ENCODE assay signal across 19 cellular contexts in the genomic region with DNA sequence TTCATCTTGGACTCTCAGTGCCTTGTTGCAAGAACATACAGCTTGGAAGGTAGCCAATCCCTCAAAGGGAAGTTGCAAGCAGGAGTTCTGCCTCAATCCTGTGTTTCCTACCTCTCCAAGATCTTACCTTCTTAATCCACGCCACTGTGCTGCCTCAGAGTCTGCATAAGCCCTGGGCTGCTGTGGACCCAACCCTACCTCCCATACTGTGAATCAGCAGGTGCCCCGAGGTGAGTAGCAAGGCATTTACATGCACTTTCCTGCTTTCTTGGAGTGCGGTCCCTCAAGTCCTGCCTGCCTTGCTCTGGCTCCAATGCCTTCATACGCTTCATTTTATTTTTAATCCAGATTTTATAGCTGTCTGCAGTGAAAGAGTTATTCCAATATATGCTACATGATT.
DNase-seq lines count a peak whose midpoint lies in the region; ATAC-seq, FAIRE-seq and TF ChIP-seq lines count a peak whose summit lies in the region.
"Had no signal": no experiment of that assay in that cellular context is flagged by ENCODE, and none has a peak within 500 bp of the region (broad histone marks: within the 10 kb centered on the region; RNA-seq: fewer than 3 reads in every experiment).

No MANE protein-coding gene starts in this region.

- H4K91ac ChIP-seq in H1 (replicated peaks; ENCODE audit: insufficient read length, low read length), result no peak overlapping the region

- H3K79me1 ChIP-seq in H1 (ENCODE audit: low read depth, low read length), result no peaks in the 10 kb centered on the region
- no peaks in the 10 kb centered on the region for H3K79me1 ChIP-seq in mesendoderm (ENCODE audit: low read length)

- H3K56ac ChIP-seq in H1 (replicated peaks; ENCODE audit: insufficient read length, low read depth, low read length) (no peak overlapping the region), mesendoderm (ENCODE audit: low read length) (no peak overlapping the region)

- DNase-seq in DMS 273 (lab: John Stamatoyannopoulos, UW; ENCODE audit: unreplicated experiment) (peak; percentile 12), DMS 273 treated with DMSO at 0.1 percent for 48 hours (lab: John Stamatoyannopoulos, UW) (no peak), H1 (ENCODE audit: low read depth in 1 of 2, low spot score in 2 of 2) (no peak), mesendoderm (peak; percentile 18), ecto neural progenitor cell (ENCODE audit: low spot score) (no peak), NCI-H526 treated with DMSO at 0.1 percent for 48 hours (lab: John Stamatoyannopoulos, UW) (no peak), HPDE6-E6E7 (ENCODE audit: extremely low spot score) (no peak)
- no peak for DNase-seq in activated CD8-positive, alpha-beta memory T cell treated with anti-CD3 and anti-CD28 coated beads, Interleukin-2, amount 10 ng/mL, durations not matched to agents 7 days and 5 days
- DNase-seq: Caco-2; CD8-positive, alpha-beta memory T cell; DMS79; H7; KG1 had no signal

- H3K4me1 Mint-ChIP-seq in activated CD8-positive, alpha-beta memory T cell treated with anti-CD3 and anti-CD28 coated beads, Interleukin-2, amount 10 ng/mL, durations not matched to agents 7 days and 5 days, result no peaks in the 10 kb centered on the region
- H3K4me1 Mint-ChIP-seq: CD8-positive, alpha-beta memory T cell had no signal

- H4K5ac ChIP-seq in H1 (ENCODE audit: insufficient read length, low read depth, low read length), result no peak overlapping the region
- H4K5ac ChIP-seq in mesendoderm (ENCODE audit: low read length), result no peak overlapping the region

- peaks cover 9% of the 10 kb centered on the region for H3K9me3 Mint-ChIP-seq in activated CD8-positive, alpha-beta memory T cell treated with anti-CD3 and anti-CD28 coated beads, Interleukin-2, amount 10 ng/mL, durations not matched to agents 7 days and 5 days (ENCODE audit: low read depth)

- TF ChIP-seq POLR2A in H1 (IDR thresholded peaks at IDR 0.05; ENCODE audit: control extremely low read depth in 1 of 2, low read depth in 2 of 2, low read length in 2 of 2), result no peak

- no peak for FAIRE-seq in H1 (lab: Jason Lieb, UNC)
- FAIRE-seq: G401.6, GM12892, GM19239 had no signal

- no peak overlapping the region for H3K14ac ChIP-seq in H1 (ENCODE audit: insufficient read length)

- no peaks in the 10 kb centered on the region for H3K27me3 ChIP-seq in H1 (replicated peaks in 1 of 4; ENCODE audit: control insufficient read depth in 3 of 4, extremely low read depth in 1 of 4, insufficient read depth in 3 of 4, low read length in 3 of 4)
- no peaks in the 10 kb centered on the region for H3K27me3 ChIP-seq in mesendoderm (ENCODE audit: insufficient read depth, low read length, poor library complexity)
- H3K27me3 ChIP-seq: BLaER1 had no signal

- H2AFZ ChIP-seq in H1 (ENCODE audit: low read length), result peak overlapping the region; percentile 87; the same call in 1 of the 2 replicates

- no peaks in the 10 kb centered on the region for H3K36me3 Mint-ChIP-seq in activated CD8-positive, alpha-beta memory T cell treated with anti-CD3 and anti-CD28 coated beads, Interleukin-2, amount 10 ng/mL, durations not matched to agents 7 days and 5 days
- H3K36me3 Mint-ChIP-seq: CD8-positive, alpha-beta memory T cell; IgD-negative memory B cell had no signal

- H3K18ac ChIP-seq in H1 (ENCODE audit: extremely low read depth, low read length) (no peak overlapping the region), mesendoderm (ENCODE audit: low read length) (no peak overlapping the region)

- H2AK5ac ChIP-seq in H1 (ENCODE audit: low read depth, low read length), result no peak overlapping the region
- H2AK5ac ChIP-seq in mesendoderm (ENCODE audit: low read length), result no peak overlapping the region

- H3K23me2 ChIP-seq in H1 (ENCODE audit: low read depth, low read length), result no peaks in the 10 kb centered on the region

- CTCF ChIA-PET in H1 (lab: Charles Lee; ENCODE audit: partially characterized antibody), result no interaction called here
- CTCF ChIA-PET in activated CD8-positive, alpha-beta memory T cell treated with anti-CD3 and anti-CD28 coated beads, Interleukin-2, amount 10 ng/mL, durations not matched to agents 7 days and 5 days (lab: Charles Lee), result no interaction called here

- H3K36me3 ChIP-seq in H1 (ENCODE audit: control insufficient read depth in 2 of 4, insufficient read depth in 4 of 4, low read length in 3 of 4), result no peaks in the 10 kb centered on the region
- no peaks in the 10 kb centered on the region for H3K36me3 ChIP-seq in mesendoderm (ENCODE audit: control insufficient read depth, insufficient read depth, low read length)
- H3K36me3 ChIP-seq: BLaER1 had no signal

- H3K9ac ChIP-seq in H1 (replicated peaks in 1 of 4; ENCODE audit: extremely low read depth in 1 of 4, low read depth in 3 of 4, low read length in 3 of 4), result no peak overlapping the region
- H3K9ac ChIP-seq in mesendoderm (ENCODE audit: low read length), result no peak overlapping the region
- H3K9ac ChIP-seq: BLaER1 had no signal

- TF ChIP-seq CTCF in H1 (IDR thresholded peaks at IDR 0.05; ENCODE audit: control extremely low read depth in 1 of 3, insufficient read depth in 1 of 3, low read depth in 1 of 3, low read length in 3 of 3), result no peak

- H2BK20ac ChIP-seq in H1 (ENCODE audit: low read length), result no peak overlapping the region

- no peak for ATAC-seq in activated CD8-positive, alpha-beta memory T cell treated with anti-CD3 and anti-CD28 coated beads, Interleukin-2, amount 10 ng/mL, durations not matched to agents 7 days and 5 days

- no peak overlapping the region for H3K27ac ChIP-seq in H1 (ENCODE audit: low read depth, low read length)
- no peak overlapping the region for H3K27ac ChIP-seq in mesendoderm (ENCODE audit: low read depth, low read length)
- H3K27ac ChIP-seq: 22Rv1, BLaER1 had no signal

- no peak for TF ChIP-seq EP300 in H1 (IDR thresholded peaks at IDR 0.05; ENCODE audit: borderline replicate concordance in 1 of 2, low read depth in 2 of 2, low read length in 2 of 2)

- no peak for TF ChIP-seq RAD21 in H1 (IDR thresholded peaks at IDR 0.05 in 1 of 2, conservative IDR thresholded peaks at IDR 0.05 in 1 of 2; ENCODE audit: low read depth in 2 of 2, low read length in 2 of 2)

- H2BK5ac ChIP-seq in H1 (ENCODE audit: low read depth, low read length) (no peak overlapping the region), mesendoderm (ENCODE audit: low read length) (no peak overlapping the region)

- H2BK15ac ChIP-seq in H1 (ENCODE audit: low read length), result no peak overlapping the region
- no peak overlapping the region for H2BK15ac ChIP-seq in mesendoderm (replicated peaks; ENCODE audit: low read depth)

- H4K20me1 ChIP-seq in H1 (replicated peaks in 1 of 2; ENCODE audit: control insufficient read depth in 1 of 2, insufficient read depth in 2 of 2, low read length in 2 of 2), result no peaks in the 10 kb centered on the region
- H4K20me1 ChIP-seq: BLaER1 had no signal

- H3K79me2 ChIP-seq in H1 (ENCODE audit: control insufficient read depth in 1 of 2, insufficient read depth in 2 of 2, low read length in 2 of 2), result no peaks in the 10 kb centered on the region
- no peaks in the 10 kb centered on the region for H3K79me2 ChIP-seq in mesendoderm (ENCODE audit: control insufficient read depth, insufficient read depth, low read length)

- H3K4ac ChIP-seq in H1 (replicated peaks; ENCODE audit: insufficient read length, low read depth, low read length) (no peak overlapping the region), mesendoderm (ENCODE audit: low read depth, low read length) (no peak overlapping the region)

- H3K23ac ChIP-seq in H1 (ENCODE audit: insufficient read length) (no peak overlapping the region), mesendoderm (ENCODE audit: low read length) (no peak overlapping the region)

- H3K4me3 ChIP-seq in H1 (ENCODE audit: extremely low read depth in 1 of 4, insufficient read depth in 2 of 4, low read depth in 3 of 4, low read length in 4 of 4) (no peak overlapping the region), mesendoderm (ENCODE audit: low read length) (no peak overlapping the region)
- H3K4me3 ChIP-seq: BLaER1 had no signal

- peaks cover 0 to 4% of the 10 kb centered on the region in 2 experiments; a peak in 1 of 4 replicates for H3K9me3 ChIP-seq in H1 (ENCODE audit: insufficient read depth in 2 of 2, low read depth in 1 of 2, low read length in 1 of 2)

- POLR2A ChIA-PET in H1 (lab: Charles Lee; ENCODE audit: partially characterized antibody), result no interaction called here

- H4K8ac ChIP-seq in H1 (ENCODE audit: extremely low read depth, insufficient read depth, low read length) (no peak overlapping the region), mesendoderm (ENCODE audit: low read depth, low read length) (no peak overlapping the region)

- H3K4me1 ChIP-seq in H1 (replicated peaks in 1 of 4; ENCODE audit: control insufficient read depth in 3 of 4, insufficient read depth in 4 of 4, low read length in 3 of 4) (peaks cover 0 to 4% (median 2%) of the 10 kb centered on the region in 4 experiments; a peak in 1 of 7 replicates), mesendoderm (ENCODE audit: control insufficient read depth, low read depth, low read length) (no peaks in the 10 kb centered on the region)
- H3K4me1 ChIP-seq: BLaER1, Caco-2 had no signal

- H3K27ac Mint-ChIP-seq in activated CD8-positive, alpha-beta memory T cell treated with anti-CD3 and anti-CD28 coated beads, Interleukin-2, amount 10 ng/mL, durations not matched to agents 7 days and 5 days, result no peak overlapping the region
- H3K27ac Mint-ChIP-seq: CD8-positive, alpha-beta memory T cell had no signal

- no peak overlapping the region for H2BK120ac ChIP-seq in H1 (replicated peaks; ENCODE audit: low read depth, low read length)
- no peak overlapping the region for H2BK120ac ChIP-seq in mesendoderm (ENCODE audit: low read depth, low read length)

- no peak overlapping the region for H3K4me3 Mint-ChIP-seq in activated CD8-positive, alpha-beta memory T cell treated with anti-CD3 and anti-CD28 coated beads, Interleukin-2, amount 10 ng/mL, durations not matched to agents 7 days and 5 days
- H3K4me3 Mint-ChIP-seq: CD8-positive, alpha-beta memory T cell; IgD-negative memory B cell had no signal

- H2BK12ac ChIP-seq in H1 (ENCODE audit: low read depth, low read length), result no peak overlapping the region

- H3K27me3 Mint-ChIP-seq in activated CD8-positive, alpha-beta memory T cell treated with anti-CD3 and anti-CD28 coated beads, Interleukin-2, amount 10 ng/mL, durations not matched to agents 7 days and 5 days, result no peaks in the 10 kb centered on the region

- WGBS in H1 (ENCODE audit: extremely low coverage in 1 of 2, insufficient coverage in 1 of 2, insufficient read length in 1 of 2, insufficient replicate concordance in 2 of 2, low coverage in 1 of 2, low lambda C conversion rate in 2 of 2, missing lambda C conversion rate in 1 of 2), 2 experiments, result 66% methylated on average over 4 of the region's 4 CpGs; no CpG with 5 or more reads in 1 of the 2 experiments
- no CpG with 5 or more reads among the region's 4 CpGs for WGBS in mesendoderm (ENCODE audit: extremely low coverage, insufficient coverage, low lambda C conversion rate)

- H3K4me2 ChIP-seq in H1 (ENCODE audit: insufficient read depth in 1 of 2, low read depth in 2 of 2, low read length in 2 of 2), result no peak overlapping the region
- H3K4me2 ChIP-seq in mesendoderm (ENCODE audit: low read length), result no peak overlapping the region
- H3K4me2 ChIP-seq: BLaER1 had no signal

TF ChIP-seq in H1, 55 proteins besides CTCF, POLR2A, EP300 and RAD21:
- TF ChIP-seq CEBPB (IDR thresholded peaks at IDR 0.05; ENCODE audit: low read depth, low read length), result no peak
- TF ChIP-seq CBX8 (IDR thresholded peaks at IDR 0.05; ENCODE audit: borderline replicate concordance, low read depth, low read length), result no peak

Comparison
In these comparisons a context has a peak if more than half of its experiments do, and no peak if none do; other contexts are left out.
1. DNase-seq: peak in DMS 273 (single experiment) and mesendoderm (single experiment); none in DMS 273 treated with DMSO at 0.1 percent for 48 hours (single experiment), H1 (0 of 2), activated CD8-positive, alpha-beta memory T cell treated with anti-CD3 and anti-CD28 coated beads, Interleukin-2, amount 10 ng/mL, durations not matched to agents 7 days and 5 days (single experiment), ecto neural progenitor cell (single experiment), NCI-H526 treated with DMSO at 0.1 percent for 48 hours (single experiment) and HPDE6-E6E7 (single experiment).